Comparison of ENCODE assay signal across 7 cellular contexts in genomic region chr10:11611248-11612003, GRCh38. TPM values are rescaled to one million over a fixed set of nuclear protein-coding genes. Genes with fewer than 3 reads are reported as not detected.
A peak's percentile ranks its signal among the peaks of the same experiment; 100 is the strongest.
DNase-seq lines count a peak whose midpoint lies in the region; ATAC-seq, FAIRE-seq and TF ChIP-seq lines count a peak whose summit lies in the region.

Gene USP6NL (minus strand): TSS chr10:11611650. CDS start chr10:11597634, 14,016 bp downstream.

- peak within 1 kb of the TSS; percentile 68 to 97 (median 96) for H3K4me3 ChIP-seq in breast epithelium
- peak within 1 kb of the TSS; percentile 76 for H3K4me3 ChIP-seq in iPS-18c (ENCODE audit: insufficient read depth, low read depth, low read length)
- H3K4me3 ChIP-seq in skeletal muscle cell (ENCODE audit: low read depth, low read length), result peak within 1 kb of the TSS; percentile 94

- intact Hi-C loops in breast epithelium (cut with DNase I; ENCODE audit: low total_unique reads), result no loop called here

- peak; percentile 79 for FAIRE-seq in GM12892 (lab: Jason Lieb, UNC)

- H3K36me3 ChIP-seq in breast epithelium, result no peaks in the 10 kb centered on the region

- H3K27me3 ChIP-seq in breast epithelium, result no peaks in the 10 kb centered on the region

- TF ChIP-seq CTCF in breast epithelium (IDR thresholded peaks at IDR 0.05), result no peak

- TF ChIP-seq POLR2A in GM12892 (IDR thresholded peaks at IDR 0.05; ENCODE audit: low read depth, low read length) (peak; percentile 56; the same call in 1 of the 2 replicates), breast epithelium (IDR thresholded peaks at IDR 0.05) (no peak)

- DNase-seq in GM12892 (ENCODE audit: insufficient read length) (peak; percentile 42), NCI-H1105 treated with DMSO at 0.1 percent for 48 hours (lab: John Stamatoyannopoulos, UW) (peak; percentile 62), UCSD-AML1 (lab: John Stamatoyannopoulos, UW; ENCODE audit: unreplicated experiment) (peak; percentile 90), breast epithelium (ENCODE audit: low spot score in 2 of 2) (peak; percentile 79 to 89), skeletal muscle cell (ENCODE audit: low read depth) (peak; percentile 36)

- H3K27ac ChIP-seq in breast epithelium, result peak within 1 kb of the TSS; percentile 96 to 97

- peaks cover 0 to 7% of the 10 kb centered on the region in 2 donors for H3K4me1 ChIP-seq in breast epithelium

- peak; percentile 46 for ATAC-seq in HG02623 (IDR thresholded peaks at IDR 0.05; ENCODE audit: unreplicated experiment)

- H3K9me3 ChIP-seq in breast epithelium (no peaks in the 10 kb centered on the region), iPS-18c (ENCODE audit: control insufficient read depth, insufficient read depth, low read length) (no peaks in the 10 kb centered on the region)

RNA-seq across cellular contexts. Expression of gene USP6NL, which starts in this region (rescaled TPM):
- polyA plus RNA-seq in GM12892 (2012; ENCODE audit: missing spikeins), result 10.6 TPM
- total RNA-seq in breast epithelium, result 10 to 100 TPM; 13.8 to 28.7 (median 19.7) TPM

Comparison
In these comparisons a context has a peak if more than half of its experiments do, and no peak if none do; other contexts are left out.
1. Peak in every context shown above with its lines: DNase-seq, ATAC-seq, H3K4me3 ChIP-seq and H3K27ac ChIP-seq.
2. DNase-seq: peak in every context shown above with its lines; median percentile 90 in UCSD-AML1; 84 in breast epithelium; 62 in NCI-H1105 treated with DMSO at 0.1 percent for 48 hours; 42 in GM12892; 36 in skeletal muscle cell.